9 cellular contexts compared by ENCODE assay signal in the genomic region with DNA sequence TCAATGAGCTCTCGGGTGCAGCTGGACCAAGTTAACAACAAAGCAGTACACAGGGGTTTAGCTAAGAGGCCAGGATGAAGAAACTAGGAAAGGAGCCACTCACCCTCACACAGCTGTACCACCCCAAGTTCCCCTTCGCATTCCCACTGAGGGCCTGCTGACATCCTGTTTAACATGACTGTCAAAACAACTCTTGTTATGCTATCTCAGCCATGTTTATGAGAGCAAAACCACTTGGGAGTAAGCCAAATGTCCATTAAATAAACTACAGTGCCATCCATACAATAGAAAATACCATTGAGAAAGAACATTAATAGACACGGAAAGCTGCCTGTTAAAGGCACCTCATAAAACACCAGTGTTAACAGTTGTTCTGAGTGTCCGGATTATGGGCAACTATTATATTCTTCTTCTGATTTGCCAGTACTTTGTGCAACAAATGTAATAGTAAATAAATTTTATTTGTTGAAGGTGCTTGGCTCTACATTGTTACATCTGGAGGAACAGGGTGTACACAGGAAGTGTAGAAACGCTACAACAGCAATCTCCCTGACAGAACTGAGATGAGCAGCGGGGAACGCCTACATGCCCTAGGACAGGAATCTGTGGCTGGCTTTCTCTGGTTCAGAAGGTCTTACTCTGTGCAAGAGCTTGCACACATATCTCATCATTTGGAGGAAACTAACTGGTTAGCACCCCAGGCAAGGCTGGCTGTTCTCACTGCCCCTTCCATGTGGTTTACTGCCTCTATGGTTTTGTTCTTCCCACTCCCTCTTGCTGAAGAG.
DNase-seq lines count a peak whose midpoint lies in the region; ATAC-seq, FAIRE-seq and TF ChIP-seq lines count a peak whose summit lies in the region.
"Had no signal": no experiment of that assay in that cellular context is flagged by ENCODE, and none has a peak within 500 bp of the region (broad histone marks: within the 10 kb centered on the region; RNA-seq: fewer than 3 reads in every experiment).

No MANE protein-coding gene starts in this region.

- intact Hi-C loops in lower lobe of right lung (cut with DNase I), result no loop called here
- intact Hi-C loops in ascending aorta (cut with DNase I), result loop anchor here (5.0 kb wide), 2 partner anchors 87 to 182 kb away; partner anchors contain the start of genes EHD3 and GALNT14

- peak overlapping the region; percentile 45 for H3K27ac Mint-ChIP-seq in activated T-cell treated with anti-CD3 and anti-CD28 coated beads, Interleukin-2, amount 50 U/mL, for 72 hours
- H3K27ac Mint-ChIP-seq in progenitor cell of endocrine pancreas, result no peak overlapping the region

- H3K4me3 Mint-ChIP-seq in activated T-cell treated with anti-CD3 and anti-CD28 coated beads, Interleukin-2, amount 50 U/mL, for 72 hours, result peak overlapping the region in 1 of 2 donors; percentile 49
- H3K4me3 Mint-ChIP-seq in progenitor cell of endocrine pancreas (ENCODE audit: low read depth), result no peak overlapping the region

- H3K9me3 ChIP-seq in lower lobe of right lung, result no peaks in the 10 kb centered on the region
- no peaks in the 10 kb centered on the region for H3K9me3 ChIP-seq in ascending aorta
- H3K9me3 ChIP-seq: body of pancreas had no signal

- peaks cover 35% of the 10 kb centered on the region for H3K4me1 ChIP-seq in lower lobe of right lung
- H3K4me1 ChIP-seq in ascending aorta, result peaks cover 5 to 23% of the 10 kb centered on the region in 2 donors
- H3K4me1 ChIP-seq: body of pancreas had no signal

- ATAC-seq in GM18909 (IDR thresholded peaks at IDR 0.05; ENCODE audit: poor library complexity, unreplicated experiment), result peak; percentile 65
- peak; percentile 73 to 76 for ATAC-seq in activated T-cell treated with anti-CD3 and anti-CD28 coated beads, Interleukin-2, amount 50 U/mL, for 72 hours (replicated peaks in 1 of 2)
- peak; percentile 85 to 89 for ATAC-seq in lower lobe of right lung
- ATAC-seq: body of pancreas had no signal

- H3K4me3 ChIP-seq in lower lobe of right lung (no peak overlapping the region), ascending aorta (no peak overlapping the region)
- H3K4me3 ChIP-seq: body of pancreas had no signal

- H3K27me3 ChIP-seq in lower lobe of right lung (ENCODE audit: low read depth) (no peaks in the 10 kb centered on the region), ascending aorta (no peaks in the 10 kb centered on the region)
- H3K27me3 ChIP-seq: body of pancreas had no signal

- no peaks in the 10 kb centered on the region for H3K36me3 Mint-ChIP-seq in activated T-cell treated with anti-CD3 and anti-CD28 coated beads, Interleukin-2, amount 50 U/mL, for 72 hours (ENCODE audit: insufficient read depth in 2 of 2)
- no peaks in the 10 kb centered on the region for H3K36me3 Mint-ChIP-seq in progenitor cell of endocrine pancreas (ENCODE audit: insufficient read depth)

- DNase-seq in AG08395 (ENCODE audit: low spot score) (peak; percentile 67), Kasumi-1 (lab: John Stamatoyannopoulos, UW) (peak; percentile 58), lower lobe of right lung (peak; percentile 52), ascending aorta (ENCODE audit: low spot score in 2 of 2) (no peak), progenitor cell of endocrine pancreas (ENCODE audit: low spot score, unreplicated experiment) (no peak), RCC 7860 (ENCODE audit: low spot score) (no peak)
- DNase-seq in activated T-cell treated with anti-CD3 and anti-CD28 coated beads, Interleukin-2, amount 50 U/mL, for 72 hours, result peak; percentile 16 to 33

- H3K27ac ChIP-seq in lower lobe of right lung (peak overlapping the region; percentile 79), ascending aorta (peak overlapping the region in 1 of 2 donors; percentile 42)

- H3K4me1 Mint-ChIP-seq in activated T-cell treated with anti-CD3 and anti-CD28 coated beads, Interleukin-2, amount 50 U/mL, for 72 hours (ENCODE audit: low read depth), result peaks cover 64% of the 10 kb centered on the region
- H3K4me1 Mint-ChIP-seq in progenitor cell of endocrine pancreas (ENCODE audit: low read depth), result peaks cover 4% of the 10 kb centered on the region

- H3K9me3 Mint-ChIP-seq in activated T-cell treated with anti-CD3 and anti-CD28 coated beads, Interleukin-2, amount 50 U/mL, for 72 hours, result no peaks in the 10 kb centered on the region
- no peaks in the 10 kb centered on the region for H3K9me3 Mint-ChIP-seq in progenitor cell of endocrine pancreas (ENCODE audit: low read depth)

- FAIRE-seq in RCC 7860 (lab: Jason Lieb, UNC), result no peak

- TF ChIP-seq CTCF in lower lobe of right lung (IDR thresholded peaks at IDR 0.05) (no peak), ascending aorta (IDR thresholded peaks at IDR 0.05) (no peak), progenitor cell of endocrine pancreas (IDR thresholded peaks at IDR 0.05; ENCODE audit: unreplicated experiment) (no peak)

- no peaks in the 10 kb centered on the region for H3K27me3 Mint-ChIP-seq in activated T-cell treated with anti-CD3 and anti-CD28 coated beads, Interleukin-2, amount 50 U/mL, for 72 hours (ENCODE audit: low read depth)
- no peaks in the 10 kb centered on the region for H3K27me3 Mint-ChIP-seq in progenitor cell of endocrine pancreas

- H3K36me3 ChIP-seq in lower lobe of right lung (no peaks in the 10 kb centered on the region), ascending aorta (no peaks in the 10 kb centered on the region)

Comparison
In these comparisons a context has a peak if more than half of its experiments do, and no peak if none do; other contexts are left out.
1. DNase-seq: peak in AG08395 (single experiment), Kasumi-1 (2 of 2), activated T-cell treated with anti-CD3 and anti-CD28 coated beads, Interleukin-2, amount 50 U/mL, for 72 hours (2 of 2) and lower lobe of right lung (single experiment); none in ascending aorta (0 of 2), progenitor cell of endocrine pancreas (single experiment) and RCC 7860 (single experiment).
2. Peak in every context shown above with its lines, with median percentiles within 50 percentile points of each other: ATAC-seq.